ENCODE assay signal across 1 cellular context in genomic region chr3:123424321-123424998, GRCh38.
A peak's percentile ranks its signal among the peaks of the same experiment; 100 is the strongest.
TF ChIP-seq lines count a peak whose summit lies in the region.

No MANE protein-coding gene starts in this region.

TF ChIP-seq in liver, 16 proteins besides CTCF, POLR2A, EP300 and RAD21 (continued from another document):
- no peak for TF ChIP-seq MAX (IDR thresholded peaks at IDR 0.05)
- TF ChIP-seq ZBTB33 (IDR thresholded peaks at IDR 0.05) = no peak
- TF ChIP-seq REST (IDR thresholded peaks at IDR 0.05) = peak; percentile 18
- TF ChIP-seq NR2F2 (IDR thresholded peaks at IDR 0.05) = peak; percentile 28
- TF ChIP-seq JUND (IDR thresholded peaks at IDR 0.05) = no peak
- TF ChIP-seq FOXA1 (IDR thresholded peaks at IDR 0.05) = no peak
